Comparison of ENCODE assay signal across 7 cellular contexts in the genomic region with DNA sequence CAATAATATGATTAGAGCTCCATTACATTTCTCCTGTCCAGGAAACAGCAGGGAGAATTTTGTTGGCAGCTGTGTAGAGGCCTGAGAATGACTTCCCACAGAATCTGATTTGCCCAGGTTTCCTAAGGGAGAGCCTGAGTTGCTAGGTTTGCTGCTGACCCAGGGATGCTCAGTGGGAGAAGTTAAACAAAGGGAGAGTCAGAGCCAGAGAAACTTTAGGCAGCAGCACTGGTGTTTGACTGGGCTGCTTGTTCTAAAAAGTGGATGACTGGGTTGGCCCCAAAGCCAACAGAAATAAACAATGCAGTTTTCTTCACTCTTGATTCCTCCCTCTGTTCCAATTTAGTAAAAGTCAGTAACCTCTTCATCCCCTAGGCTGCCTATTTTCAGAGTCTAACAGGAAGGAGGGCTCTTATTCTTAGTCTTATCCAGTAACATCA.
DNase-seq lines count a peak whose midpoint lies in the region; ATAC-seq and TF ChIP-seq lines count a peak whose summit lies in the region.
"Not testable (repeated sequence)": the region's sequence is repeated elsewhere in the genome, so short reads cannot be mapped to it uniquely, and the experiment has no call there.

No MANE protein-coding gene starts in this region.

- peak overlapping the region; percentile 22 to 97 (median 85) for H3K27ac ChIP-seq in dorsolateral prefrontal cortex
- H3K27ac ChIP-seq in layer of hippocampus (ENCODE audit: low read depth, low read length), result peak overlapping the region; percentile 52

- peak; percentile 41 for DNase-seq in EH (ENCODE audit: low read depth)
- peak; percentile 49 for DNase-seq in NCI-H69 (lab: John Stamatoyannopoulos, UW)
- DNase-seq in astrocyte of the cerebellum (ENCODE audit: low read depth), result peak; percentile 36
- not testable (repeated sequence) for DNase-seq in dorsolateral prefrontal cortex; Right ventricle myocardium superior; progenitor cell of endocrine pancreas (ENCODE audit: low spot score, unreplicated experiment)

- not testable (repeated sequence) for H3K9me3 Mint-ChIP-seq in progenitor cell of endocrine pancreas (ENCODE audit: low read depth)

- ATAC-seq in Right ventricle myocardium superior (ENCODE audit: poor library complexity), result peak; percentile 8

- not testable (repeated sequence) for H3K27me3 Mint-ChIP-seq in progenitor cell of endocrine pancreas

- intact Hi-C loops in dorsolateral prefrontal cortex (cut with DNase I), result loop anchor here in 1 of 2 donors (5.0 kb wide), 1 partner anchor 70 kb away; a partner anchor contains a TSS
- intact Hi-C loops in Right ventricle myocardium superior (cut with DNase I), result not testable (repeated sequence)

- peak overlapping the region; percentile 92 for H3K27ac Mint-ChIP-seq in progenitor cell of endocrine pancreas

- in situ Hi-C loops in astrocyte of the cerebellum (cut with HindIII; ENCODE audit: low sequenced_read_pairs), result not testable (repeated sequence)

- not testable (repeated sequence) for TF ChIP-seq CTCF in astrocyte of the cerebellum (IDR thresholded peaks at IDR 0.05; ENCODE audit: low read depth, low read length, missing control alignments); progenitor cell of endocrine pancreas (IDR thresholded peaks at IDR 0.05; ENCODE audit: unreplicated experiment)
- peak in 2 of 56 donors; percentile 12 to 17 for TF ChIP-seq CTCF in dorsolateral prefrontal cortex (IDR thresholded peaks at IDR 0.05 in 54 of 56, conservative IDR thresholded peaks at IDR 0.05 in 2 of 56; ENCODE audit: low read depth in 1 of 56, partially characterized antibody in 56 of 56)

- H3K36me3 Mint-ChIP-seq in progenitor cell of endocrine pancreas (ENCODE audit: insufficient read depth), result not testable (repeated sequence)

- not testable (repeated sequence) for H3K27me3 ChIP-seq in dorsolateral prefrontal cortex; layer of hippocampus (ENCODE audit: control insufficient read depth, insufficient read depth, low read length)

- H3K4me1 Mint-ChIP-seq in progenitor cell of endocrine pancreas (ENCODE audit: low read depth), result peaks cover 41% of the 10 kb centered on the region

- not testable (repeated sequence) for H3K4me3 Mint-ChIP-seq in progenitor cell of endocrine pancreas (ENCODE audit: low read depth)

- not testable (repeated sequence) for H3K4me3 ChIP-seq in astrocyte of the cerebellum (ENCODE audit: low read depth, low read length)
- H3K4me3 ChIP-seq in dorsolateral prefrontal cortex, result peak overlapping the region in 13 of 59 donors; percentile 3 to 55 (median 21)
